In genomic region chr7:69756235-69756634, GRCh38 we compare ENCODE assay signal across 22 cellular contexts.
DNase-seq lines count a peak whose midpoint lies in the region; ATAC-seq and TF ChIP-seq lines count a peak whose summit lies in the region.
"Had no signal": no experiment of that assay in that cellular context is flagged by ENCODE, and none has a peak within 500 bp of the region (broad histone marks: within the 10 kb centered on the region; RNA-seq: fewer than 3 reads in every experiment).

No MANE protein-coding gene starts in this region.

- ATAC-seq in left ventricle myocardium superior (peak; percentile 31), GM19455 (IDR thresholded peaks at IDR 0.05; ENCODE audit: unreplicated experiment) (no peak)
- ATAC-seq: stimulated activated naive B cell treated with anti-CD40 and anti-IgM and Interleukin-4, amounts not matched to agents 10 μg/mL and 1 μg/mL and 100 μg/mL, for 72 hours had no signal

- peaks cover 0 to 11% of the 10 kb centered on the region in 2 donors for H3K4me1 ChIP-seq in right atrium auricular region

- no peaks in the 10 kb centered on the region for H3K27me3 ChIP-seq in right atrium auricular region
- H3K27me3 ChIP-seq: ovary had no signal

- intact Hi-C loops in left ventricle myocardium superior (cut with micrococcal nuclease) = no loop called here
- intact Hi-C loops in posterior cingulate gyrus (cut with DNase I) = no loop called here

- H3K27ac ChIP-seq in right atrium auricular region = no peak overlapping the region
- peak overlapping the region; percentile 37 for H3K27ac ChIP-seq in VCaP
- H3K27ac ChIP-seq: ovary, thoracic aorta had no signal

- TF ChIP-seq CTCF in right atrium auricular region (IDR thresholded peaks at IDR 0.05) (no peak), VCaP (conservative IDR thresholded peaks at IDR 0.05) (no peak), fibroblast of villous mesenchyme (IDR thresholded peaks at IDR 0.05; ENCODE audit: insufficient read depth, low read depth, low read length) (no peak)

- no peaks in the 10 kb centered on the region for H3K36me3 ChIP-seq in right atrium auricular region
- H3K36me3 ChIP-seq: ovary, thoracic aorta had no signal

- DNase-seq in left ventricle myocardium superior (no peak), right atrium auricular region (ENCODE audit: low spot score) (no peak), fibroblast of villous mesenchyme (ENCODE audit: low read depth) (peak; percentile 13), posterior cingulate gyrus (no peak)
- DNase-seq in activated effector memory CD4-positive, alpha-beta T cell treated with Interleukin-2 at 50 U/mL for 16 hours = no peak
- DNase-seq in activated CD4-positive, alpha-beta T cell treated with anti-CD3 and anti-CD28 coated beads, Interleukin-2, amount 50 U/mL, for 4 hours = no peak
- DNase-seq: activated naive CD4-positive, alpha-beta T cell treated with anti-CD3 and anti-CD28 coated beads, Interleukin-2, amount 10 ng/mL, durations not matched to agents 7 days and 5 days; activated T-cell treated with anti-CD3 and anti-CD28 coated beads, Interleukin-2, amount 50 U/mL, for 24 hours; anterior cingulate cortex; CD8-positive, alpha-beta memory T cell; DMS53; effector memory CD4-positive, alpha-beta T cell; H9; hippocampal formation; NCI-H2029 treated with DMSO at 0.1 percent for 48 hours; NCI-H446 treated with DMSO at 0.1 percent for 48 hours; ovary; stimulated activated naive B cell treated with anti-CD40 and anti-IgM and Interleukin-4, amounts not matched to agents 10 μg/mL and 1 μg/mL and 100 μg/mL, for 72 hours had no signal

- H3K4me3 ChIP-seq in right atrium auricular region (no peak overlapping the region), fibroblast of villous mesenchyme (ENCODE audit: low read depth, low read length) (no peak overlapping the region)
- H3K4me3 ChIP-seq: lung, ovary, thoracic aorta had no signal

- no peaks in the 10 kb centered on the region for H3K9me3 ChIP-seq in right atrium auricular region
- H3K9me3 ChIP-seq: ovary, thoracic aorta had no signal
